In genomic region chr18:13558132-13558531, GRCh38 we compare ENCODE assay signal across 8 cellular contexts.
DNase-seq lines count a peak whose midpoint lies in the region; ATAC-seq and TF ChIP-seq lines count a peak whose summit lies in the region.

No MANE protein-coding gene starts in this region.

- H3K4me3 Mint-ChIP-seq in neural progenitor cell: no peak overlapping the region

- no peak overlapping the region for H3K4me2 ChIP-seq in neural progenitor cell

- no peak for ATAC-seq in GM18870 (IDR thresholded peaks at IDR 0.05; ENCODE audit: unreplicated experiment)

- no peaks in the 10 kb centered on the region for H3K9me3 ChIP-seq in neural progenitor cell (ENCODE audit: low read depth)

- no peaks in the 10 kb centered on the region for H3K79me2 ChIP-seq in neural progenitor cell (ENCODE audit: low read depth)

- no peaks in the 10 kb centered on the region for H3K36me3 Mint-ChIP-seq in neural progenitor cell

- no peaks in the 10 kb centered on the region for H4K20me1 ChIP-seq in neural progenitor cell (ENCODE audit: low read depth)

- H3K4me3 ChIP-seq in HFF-Myc (replicated peaks; ENCODE audit: low read depth, low read length) (no peak overlapping the region), fibroblast of pulmonary artery (replicated peaks; ENCODE audit: low read depth, low read length) (no peak overlapping the region), neural progenitor cell (no peak overlapping the region)

- H3K4me1 Mint-ChIP-seq in neural progenitor cell: peaks cover 4% of the 10 kb centered on the region

- no peaks in the 10 kb centered on the region for H3K4me1 ChIP-seq in neural progenitor cell

- peaks cover 2% of the 10 kb centered on the region for H3K27me3 Mint-ChIP-seq in neural progenitor cell (ENCODE audit: insufficient read depth, low read depth)

- TF ChIP-seq CTCF in HFF-Myc (IDR thresholded peaks at IDR 0.05; ENCODE audit: low read depth, low read length, missing control alignments): peak; percentile 66
- TF ChIP-seq CTCF in fibroblast of pulmonary artery (IDR thresholded peaks at IDR 0.05; ENCODE audit: low read length, missing control alignments): peak; percentile 63
- TF ChIP-seq CTCF in neural progenitor cell (IDR thresholded peaks at IDR 0.05): peak; percentile 77

- H3K36me3 ChIP-seq in neural progenitor cell: no peaks in the 10 kb centered on the region

- H3K27ac ChIP-seq in neural progenitor cell: no peak overlapping the region

- DNase-seq in NCI-H1694 treated with DMSO at 0.1 percent for 48 hours (lab: John Stamatoyannopoulos, UW) (peak; percentile 18), NCI-H1694 (lab: John Stamatoyannopoulos, UW) (no peak), HFF-Myc (ENCODE audit: extremely low read depth, low read depth) (no peak), NCI-H2081 (lab: John Stamatoyannopoulos, UW) (peak; percentile 9 to 24), fibroblast of pulmonary artery (ENCODE audit: low read depth) (peak; percentile 39), neural progenitor cell (ENCODE audit: low spot score) (peak; percentile 67)
- DNase-seq in activated CD4-positive, alpha-beta T cell treated with anti-CD3 and anti-CD28 coated beads, Interleukin-2, amount 50 U/mL, for 48 hours: peak; percentile 35 to 51

- H3F3A ChIP-seq in neural progenitor cell (ENCODE audit: low read depth): no peaks in the 10 kb centered on the region

- no peak overlapping the region for H3K9ac ChIP-seq in neural progenitor cell

- H3K27me3 ChIP-seq in neural progenitor cell: no peaks in the 10 kb centered on the region

- H3K9me3 Mint-ChIP-seq in neural progenitor cell: no peaks in the 10 kb centered on the region

- H3K27ac Mint-ChIP-seq in neural progenitor cell: no peak overlapping the region

- no peak overlapping the region for H2AFZ ChIP-seq in neural progenitor cell (replicated peaks)

Comparison
In these comparisons a context has a peak if more than half of its experiments do, and no peak if none do; other contexts are left out.
1. DNase-seq: peak in NCI-H1694 treated with DMSO at 0.1 percent for 48 hours (single experiment), NCI-H2081 (2 of 2), activated CD4-positive, alpha-beta T cell treated with anti-CD3 and anti-CD28 coated beads, Interleukin-2, amount 50 U/mL, for 48 hours (2 of 2), fibroblast of pulmonary artery (single experiment) and neural progenitor cell (single experiment); none in NCI-H1694 (single experiment) and HFF-Myc (single experiment).
2. Peak in every context shown above with its lines, with median percentiles within 50 percentile points of each other: CTCF ChIP-seq.